Comparison of ENCODE assay signal across 16 cellular contexts in genomic region chr2:134279417-134279816, GRCh38. TPM values are rescaled to one million over a fixed set of nuclear protein-coding genes. Genes with fewer than 3 reads are reported as not detected.
DNase-seq lines count a peak whose midpoint lies in the region; ATAC-seq and TF ChIP-seq lines count a peak whose summit lies in the region.
"Had no signal": no experiment of that assay in that cellular context is flagged by ENCODE, and none has a peak within 500 bp of the region (broad histone marks: within the 10 kb centered on the region; RNA-seq: fewer than 3 reads in every experiment).

No MANE protein-coding gene starts in this region.

- no peak overlapping the region for H2AFZ ChIP-seq in OCI-LY1 (ENCODE audit: low read length)

- H3K9me3 ChIP-seq in OCI-LY1 (ENCODE audit: low read length) (no peaks in the 10 kb centered on the region), heart left ventricle (no peaks in the 10 kb centered on the region), Peyer's patch (no peaks in the 10 kb centered on the region)

- peaks cover 5% of the 10 kb centered on the region for H3K9me3 Mint-ChIP-seq in stimulated activated memory B cell treated with anti-CD40 and anti-IgM and Interleukin-4, amounts not matched to agents 10 μg/mL and 1 μg/mL and 100 μg/mL, for 72 hours

- peak overlapping the region; percentile 45; the same call in 1 of the 2 replicates for H3K9ac ChIP-seq in OCI-LY1 (ENCODE audit: low read length)

- no peaks in the 10 kb centered on the region for H3K9me2 ChIP-seq in OCI-LY1 (ENCODE audit: low read depth, low read length)

- H4K20me1 ChIP-seq in OCI-LY1 (ENCODE audit: insufficient read depth, low read length), result no peaks in the 10 kb centered on the region

- H3K27me3 ChIP-seq in OCI-LY1 (ENCODE audit: insufficient read depth, low read length) (no peaks in the 10 kb centered on the region), heart left ventricle (no peaks in the 10 kb centered on the region), Peyer's patch (no peaks in the 10 kb centered on the region)

- H3K27me3 Mint-ChIP-seq in stimulated activated memory B cell treated with anti-CD40 and anti-IgM and Interleukin-4, amounts not matched to agents 10 μg/mL and 1 μg/mL and 100 μg/mL, for 72 hours, result no peaks in the 10 kb centered on the region

- peak overlapping the region; percentile 94 for H3K27ac Mint-ChIP-seq in stimulated activated memory B cell treated with anti-CD40 and anti-IgM and Interleukin-4, amounts not matched to agents 10 μg/mL and 1 μg/mL and 100 μg/mL, for 72 hours

- DNase-seq in Right ventricle myocardium inferior (ENCODE audit: missing footprints) (no peak), cardiac septum (ENCODE audit: low spot score) (no peak), heart left ventricle (no peak), Peyer's patch (no peak), GM20000 (ENCODE audit: low spot score) (no peak)
- no peak for DNase-seq in stimulated activated CD4-positive, alpha-beta T cell treated with anti-CD3 and anti-CD28 coated beads, Interleukin-2, amount 100 ng/mL, for 24 hours
- DNase-seq: DMS79 treated with DMSO at 0.1 percent for 48 hours, NCI-H1092 treated with DMSO at 0.1 percent for 48 hours, NCI-H1694, NCI-H2227 treated with DMSO at 0.1 percent for 48 hours, NCI-H524, PC-3, SW 1271 had no signal

- peaks cover 53% of the 10 kb centered on the region for H3K79me2 ChIP-seq in OCI-LY1 (ENCODE audit: insufficient read depth, low read length)

- H3K4me3 Mint-ChIP-seq in stimulated activated memory B cell treated with anti-CD40 and anti-IgM and Interleukin-4, amounts not matched to agents 10 μg/mL and 1 μg/mL and 100 μg/mL, for 72 hours, result no peak overlapping the region

- peaks cover 24% of the 10 kb centered on the region; the same call in 1 of the 2 replicates for H3K36me3 ChIP-seq in OCI-LY1 (ENCODE audit: insufficient read depth, low read length)
- no peaks in the 10 kb centered on the region for H3K36me3 ChIP-seq in heart left ventricle
- peaks cover 0 to 7% (median 0%) of the 10 kb centered on the region in 3 donors for H3K36me3 ChIP-seq in Peyer's patch

- H3F3A ChIP-seq in OCI-LY1 (ENCODE audit: insufficient read depth, low read length), result no peaks in the 10 kb centered on the region

- peaks cover 30% of the 10 kb centered on the region for H3K36me3 Mint-ChIP-seq in stimulated activated memory B cell treated with anti-CD40 and anti-IgM and Interleukin-4, amounts not matched to agents 10 μg/mL and 1 μg/mL and 100 μg/mL, for 72 hours

- H3K4me1 Mint-ChIP-seq in stimulated activated memory B cell treated with anti-CD40 and anti-IgM and Interleukin-4, amounts not matched to agents 10 μg/mL and 1 μg/mL and 100 μg/mL, for 72 hours, result peaks cover 97% of the 10 kb centered on the region

- TF ChIP-seq CTCF in OCI-LY1 (IDR thresholded peaks at IDR 0.05; ENCODE audit: low read length) (no peak), heart left ventricle (IDR thresholded peaks at IDR 0.05) (no peak), Peyer's patch (IDR thresholded peaks at IDR 0.05) (no peak), GM20000 (IDR thresholded peaks at IDR 0.05; ENCODE audit: extremely low read depth, missing control alignments) (no peak)

- peak overlapping the region; percentile 64; the same call in 1 of the 2 replicates for H3K4me2 ChIP-seq in OCI-LY1 (ENCODE audit: low read length)

- TF ChIP-seq POLR2A in heart left ventricle (IDR thresholded peaks at IDR 0.05) (no peak), Peyer's patch (IDR thresholded peaks at IDR 0.05) (no peak)

- ATAC-seq in Right ventricle myocardium inferior (peak; percentile 52), heart left ventricle (peak; percentile 66 to 83 (median 76))
- ATAC-seq in stimulated activated memory B cell treated with anti-CD40 and anti-IgM and Interleukin-4, amounts not matched to agents 10 μg/mL and 1 μg/mL and 100 μg/mL, for 72 hours, result no peak
- ATAC-seq: PC-3 had no signal

- H3K4me1 ChIP-seq in OCI-LY1 (ENCODE audit: insufficient read depth, low read length, severe bottlenecking) (peaks cover 100% of the 10 kb centered on the region), heart left ventricle (peaks cover 0 to 76% (median 50%) of the 10 kb centered on the region in 12 donors), Peyer's patch (peaks cover 0 to 32% (median 11%) of the 10 kb centered on the region in 4 donors)

- H3K4me3 ChIP-seq in OCI-LY1 (ENCODE audit: low read depth, low read length, poor library complexity, severe bottlenecking), result no peak overlapping the region
- no peak overlapping the region for H3K4me3 ChIP-seq in heart left ventricle
- no peak overlapping the region for H3K4me3 ChIP-seq in Peyer's patch

- intact Hi-C loops in Right ventricle myocardium inferior (cut with DNase I) (loop anchor here (5.0 kb wide), 1 partner anchor 33 kb away; no protein-coding TSS in a partner anchor), cardiac septum (cut with DNase I) (no loop called here), heart left ventricle (cut with DNase I) (loop anchor here in 1 of 10 donors (10.0 kb wide), 1 partner anchor 85 kb away; no protein-coding TSS in a partner anchor)

- H3K27ac ChIP-seq in OCI-LY1 (ENCODE audit: low read depth, low read length, poor library complexity, severe bottlenecking) (peak overlapping the region; percentile 97), heart left ventricle (peak overlapping the region; percentile 1 to 68 (median 38)), Peyer's patch (no peak overlapping the region)
- H3K27ac ChIP-seq: RWPE1 had no signal

- WGBS in heart left ventricle, 4 donors, result 47 to 67% (median 52%) methylated on average over 3 of the region's 3 CpGs

RNA-seq across cellular contexts. Expression of gene MGAT5, which starts 25.5 kb away (rescaled TPM):
- 92.3 TPM for total RNA-seq in Right ventricle myocardium inferior
- 75.3 TPM for total RNA-seq in cardiac septum
- total RNA-seq in heart left ventricle, result 100 to 1,000 TPM in 3 of 9 donors, 10 to 100 TPM in 6; 63.1 to 116 (median 84.5) TPM
- polyA plus RNA-seq in heart left ventricle, result 10 to 100 TPM in 1 of 2 donors, 1 to 10 TPM in 1; 9.7 to 38.8 TPM
- 100 to 1,000 TPM; 106 to 182 (median 117) TPM for total RNA-seq in Peyer's patch

Comparison
In these comparisons a context has a peak if more than half of its experiments do, and no peak if none do; other contexts are left out.
1. H3K27ac ChIP-seq: peak in OCI-LY1 (single experiment) and heart left ventricle (12 of 12); none in Peyer's patch (0 of 4).